8 cellular contexts compared by ENCODE assay signal in genomic region chr11:62380821-62381243, GRCh38. TPM values are rescaled to one million over a fixed set of nuclear protein-coding genes. Genes with fewer than 3 reads are reported as not detected.
A peak's percentile ranks its signal among the peaks of the same experiment; 100 is the strongest.
DNase-seq lines count a peak whose midpoint lies in the region; ATAC-seq, FAIRE-seq and TF ChIP-seq lines count a peak whose summit lies in the region.
"Not testable (repeated sequence)": the region's sequence is repeated elsewhere in the genome, so short reads cannot be mapped to it uniquely, and the experiment has no call there.

No MANE protein-coding gene starts in this region.

- FAIRE-seq in small intestine (lab: Jason Lieb, UNC) = not testable (repeated sequence)

- H3K4me3 ChIP-seq in BE2C (ENCODE audit: low read depth, low read length) = peak overlapping the region; percentile 33
- H3K4me3 ChIP-seq in effector memory CD4-positive, alpha-beta T cell (ENCODE audit: insufficient read depth, low read depth, low read length, poor library complexity, severe bottlenecking); small intestine (ENCODE audit: low read depth in 1 of 2, low read length in 2 of 2): not testable (repeated sequence)

- peak; percentile 65 for ATAC-seq in GM21526 (IDR thresholded peaks at IDR 0.05; ENCODE audit: low FRiP score, unreplicated experiment)

- H3K27me3 ChIP-seq in BE2C; effector memory CD4-positive, alpha-beta T cell (replicated peaks; ENCODE audit: control insufficient read depth, insufficient read depth, low read length, poor library complexity, severe bottlenecking); layer of hippocampus (ENCODE audit: control insufficient read depth, insufficient read depth, low read length); small intestine (ENCODE audit: control insufficient read depth in 2 of 2, insufficient read depth in 2 of 2, low read length in 2 of 2): not testable (repeated sequence)

- WGBS in small intestine, 3 donors = 3% methylated on average over 12 of the region's 12 CpGs

- peak; percentile 51 for TF ChIP-seq CTCF in BE2C (IDR thresholded peaks at IDR 0.05; ENCODE audit: low read depth, low read length)

- not testable (repeated sequence) for H3K4me1 ChIP-seq in BE2C; effector memory CD4-positive, alpha-beta T cell (ENCODE audit: control insufficient read depth, insufficient read depth, low read length, poor library complexity, severe bottlenecking); small intestine (ENCODE audit: control insufficient read depth in 2 of 2, insufficient read depth in 1 of 2, low read depth in 1 of 2, low read length in 1 of 2)

- H3K27ac ChIP-seq in effector memory CD4-positive, alpha-beta T cell (ENCODE audit: insufficient read depth, low read length, poor library complexity, severe bottlenecking); small intestine (ENCODE audit: low read depth in 1 of 2, low read length in 1 of 2): not testable (repeated sequence)
- H3K27ac ChIP-seq in layer of hippocampus (ENCODE audit: low read depth, low read length) = peak overlapping the region; percentile 75

- not testable (repeated sequence) for H3K36me3 ChIP-seq in BE2C; effector memory CD4-positive, alpha-beta T cell (ENCODE audit: control insufficient read depth, insufficient read depth, low read length); small intestine (ENCODE audit: control insufficient read depth in 2 of 2, insufficient read depth in 2 of 2, low read length in 2 of 2)

- peak; percentile 51 for DNase-seq in BE2C
- DNase-seq in NCI-H146 treated with DMSO at 0.1 percent for 48 hours (lab: John Stamatoyannopoulos, UW; ENCODE audit: unreplicated experiment) = peak; percentile 81
- peak; percentile 83 for DNase-seq in RPMI8226
- DNase-seq in activated T-cell treated with anti-CD3 and anti-CD28 coated beads for 48 hours (ENCODE audit: low read depth) = peak; percentile 12
- DNase-seq in effector memory CD4-positive, alpha-beta T cell = peak; percentile 8 to 34 (median 19)
- peak; percentile 86 for DNase-seq in small intestine

- not testable (repeated sequence) for H3K9me3 ChIP-seq in BE2C; effector memory CD4-positive, alpha-beta T cell (ENCODE audit: control insufficient read depth, low read length); small intestine (ENCODE audit: control insufficient read depth, low read depth)

RNA-seq across cellular contexts. Expression of gene SCGB1A1, which starts 38.0 kb away (rescaled TPM):
- not detected for polyA plus RNA-seq in BE2C (2012; ENCODE audit: insufficient read depth, insufficient read length, low read depth)
- polyA plus RNA-seq in small intestine = 10 to 100 TPM in 1 of 3 donors, 1 to 10 TPM in 1, not detected in 1; 4.6 to 11.2 TPM

RNA-seq across cellular contexts. Expression of gene ASRGL1, which starts 43.6 kb away (rescaled TPM):
- 8.3 TPM for polyA plus RNA-seq in BE2C (2012; ENCODE audit: insufficient read depth, insufficient read length, low read depth)
- polyA plus RNA-seq in small intestine = 10 to 100 TPM in 1 of 3 donors, 1 to 10 TPM in 2; 3.6 to 19.4 (median 4.9) TPM

Comparison
In these comparisons a context has a peak if more than half of its experiments do, and no peak if none do; other contexts are left out.
1. DNase-seq: peak in every context shown above with its lines; median percentile 86 in small intestine; 83 in RPMI8226; 81 in NCI-H146 treated with DMSO at 0.1 percent for 48 hours; 51 in BE2C; 19 in effector memory CD4-positive, alpha-beta T cell; 12 in activated T-cell treated with anti-CD3 and anti-CD28 coated beads for 48 hours.